In genomic region chr1:25766721-25767436, GRCh38 we compare ENCODE assay signal across 13 cellular contexts. TPM values are rescaled to one million over a fixed set of nuclear protein-coding genes. Genes with fewer than 3 reads are reported as not detected.
DNase-seq lines count a peak whose midpoint lies in the region; ATAC-seq and TF ChIP-seq lines count a peak whose summit lies in the region.
"Had no signal": no experiment of that assay in that cellular context is flagged by ENCODE, and none has a peak within 500 bp of the region (broad histone marks: within the 10 kb centered on the region; RNA-seq: fewer than 3 reads in every experiment).

No MANE protein-coding gene starts in this region.

- no peak overlapping the region for H3K4me3 ChIP-seq in naive thymus-derived CD4-positive, alpha-beta T cell (ENCODE audit: low read length)
- H3K4me3 ChIP-seq in upper lobe of left lung (no peak overlapping the region), ascending aorta (no peak overlapping the region)
- H3K4me3 ChIP-seq in effector memory CD4-positive, alpha-beta T cell (ENCODE audit: insufficient read depth, low read depth, low read length, poor library complexity, severe bottlenecking): no peak overlapping the region
- H3K4me3 ChIP-seq: tibial artery had no signal

- DNase-seq in G401 (ENCODE audit: low spot score): peak; percentile 82
- no peak for DNase-seq in naive thymus-derived CD4-positive, alpha-beta T cell
- no peak for DNase-seq in NCI-H526 treated with DMSO at 0.1 percent for 48 hours (lab: John Stamatoyannopoulos, UW)
- DNase-seq in upper lobe of left lung: no peak
- no peak for DNase-seq in ascending aorta (ENCODE audit: low spot score in 2 of 2)
- DNase-seq in effector memory CD4-positive, alpha-beta T cell: no peak
- DNase-seq: activated gamma-delta T cell treated with Interleukin-2 at 50 U/mL for 16 hours; BE2C; NCI-H2029; stimulated activated CD4-positive, alpha-beta T cell treated with anti-CD3 and anti-CD28 coated beads, Interleukin-1b, Interleukin-23, amount 100 ng/mL, for 48 hours; tibial artery had no signal

- no peak for ATAC-seq in naive thymus-derived CD4-positive, alpha-beta T cell
- ATAC-seq in upper lobe of left lung (ENCODE audit: low FRiP score in 2 of 2): no peak

- H3K4me1 ChIP-seq in naive thymus-derived CD4-positive, alpha-beta T cell (ENCODE audit: control insufficient read depth in 2 of 2, insufficient read depth in 2 of 2, low read length in 2 of 2): peaks cover 0 to 58% of the 10 kb centered on the region in 2 donors
- H3K4me1 ChIP-seq in upper lobe of left lung: peaks cover 2 to 16% (median 11%) of the 10 kb centered on the region in 4 donors
- H3K4me1 ChIP-seq in ascending aorta: peaks cover 3 to 5% of the 10 kb centered on the region in 2 donors
- H3K4me1 ChIP-seq in effector memory CD4-positive, alpha-beta T cell (ENCODE audit: control insufficient read depth, insufficient read depth, low read length, poor library complexity, severe bottlenecking): peaks cover 7% of the 10 kb centered on the region

- H3K9me3 Mint-ChIP-seq in naive thymus-derived CD4-positive, alpha-beta T cell: peaks cover 0 to 2% (median 0%) of the 10 kb centered on the region in 11 donors

- H3K4me1 Mint-ChIP-seq in naive thymus-derived CD4-positive, alpha-beta T cell: peaks cover 6 to 79% (median 57%) of the 10 kb centered on the region in 7 donors

- no peaks in the 10 kb centered on the region for H3K27me3 ChIP-seq in naive thymus-derived CD4-positive, alpha-beta T cell (ENCODE audit: control insufficient read depth in 2 of 2, insufficient read depth in 2 of 2, low read length in 2 of 2)
- H3K27me3 ChIP-seq in upper lobe of left lung: no peaks in the 10 kb centered on the region
- no peaks in the 10 kb centered on the region for H3K27me3 ChIP-seq in ascending aorta
- no peaks in the 10 kb centered on the region for H3K27me3 ChIP-seq in effector memory CD4-positive, alpha-beta T cell (replicated peaks; ENCODE audit: control insufficient read depth, insufficient read depth, low read length, poor library complexity, severe bottlenecking)
- H3K27me3 ChIP-seq: BE2C, tibial artery had no signal

- H3K36me3 Mint-ChIP-seq in naive thymus-derived CD4-positive, alpha-beta T cell: peaks cover 0 to 23% (median 15%) of the 10 kb centered on the region in 5 donors

- H3K27ac Mint-ChIP-seq in naive thymus-derived CD4-positive, alpha-beta T cell: peak overlapping the region in 8 of 9 donors; percentile 87 to 97 (median 94)

- peaks cover 0 to 23% (median 0%) of the 10 kb centered on the region in 5 donors for H3K27me3 Mint-ChIP-seq in naive thymus-derived CD4-positive, alpha-beta T cell

- WGBS in upper lobe of left lung, 2 donors: 82 to 100% methylated on average over 3 to 4 of the region's 13 CpGs

- in situ Hi-C loops in G401 (cut with HindIII; ENCODE audit: low sequenced_read_pairs): no loop called here

- intact Hi-C loops in naive thymus-derived CD4-positive, alpha-beta T cell (cut with micrococcal nuclease): loop anchor here in 1 of 2 donors (1.0 kb wide), 1 partner anchor 7 kb away; no protein-coding TSS in a partner anchor
- intact Hi-C loops in ascending aorta (cut with DNase I): no loop called here

- H3K36me3 ChIP-seq in naive thymus-derived CD4-positive, alpha-beta T cell (ENCODE audit: control insufficient read depth in 2 of 3, insufficient read depth in 3 of 3, low read length in 3 of 3): peaks cover 0 to 32% (median 0%) of the 10 kb centered on the region in 3 experiments
- H3K36me3 ChIP-seq in upper lobe of left lung: peaks cover 0 to 6% (median 1%) of the 10 kb centered on the region in 4 donors
- H3K36me3 ChIP-seq in ascending aorta: peaks cover 0 to 9% of the 10 kb centered on the region in 2 donors
- peaks cover 12% of the 10 kb centered on the region for H3K36me3 ChIP-seq in effector memory CD4-positive, alpha-beta T cell (ENCODE audit: control insufficient read depth, insufficient read depth, low read length)
- H3K36me3 ChIP-seq: BE2C had no signal

- no peak for TF ChIP-seq POLR2A in upper lobe of left lung (IDR thresholded peaks at IDR 0.05)

- POLR2A ChIA-PET in naive thymus-derived CD4-positive, alpha-beta T cell (lab: Charles Lee): interaction anchor here (1.0 to 2.0 kb wide), 5 partner anchors 8 to 35 kb away, joined by 3 to 17 read pairs (median 4); no protein-coding TSS in a partner anchor

- CTCF ChIA-PET in naive thymus-derived CD4-positive, alpha-beta T cell (lab: Charles Lee): interaction anchor here (1.4 kb wide), 1 partner anchor 41 kb away, joined by 3 read pairs; no protein-coding TSS in a partner anchor

- H3K4me3 Mint-ChIP-seq in naive thymus-derived CD4-positive, alpha-beta T cell: peak overlapping the region in 4 of 10 donors; percentile 22 to 63 (median 48)

- TF ChIP-seq EP300 in upper lobe of left lung (IDR thresholded peaks at IDR 0.05): no peak

- H3K9me3 ChIP-seq in naive thymus-derived CD4-positive, alpha-beta T cell (ENCODE audit: control insufficient read depth in 2 of 3, low read length in 3 of 3): no peaks in the 10 kb centered on the region
- H3K9me3 ChIP-seq in upper lobe of left lung (no peaks in the 10 kb centered on the region), ascending aorta (no peaks in the 10 kb centered on the region)
- H3K9me3 ChIP-seq in effector memory CD4-positive, alpha-beta T cell (ENCODE audit: control insufficient read depth, low read length): no peaks in the 10 kb centered on the region
- H3K9me3 ChIP-seq: BE2C, tibial artery had no signal

- TF ChIP-seq CTCF in C4-2B (conservative IDR thresholded peaks at IDR 0.05) (no peak), VCaP (conservative IDR thresholded peaks at IDR 0.05) (no peak), upper lobe of left lung (IDR thresholded peaks at IDR 0.05) (no peak), ascending aorta (IDR thresholded peaks at IDR 0.05) (no peak)

- H3K27ac ChIP-seq in C4-2B (peak overlapping the region; percentile 33), VCaP (peak overlapping the region; percentile 84), upper lobe of left lung (no peak overlapping the region), ascending aorta (no peak overlapping the region)
- H3K27ac ChIP-seq in naive thymus-derived CD4-positive, alpha-beta T cell (ENCODE audit: low read depth, low read length): peak overlapping the region; percentile 71
- no peak overlapping the region for H3K27ac ChIP-seq in effector memory CD4-positive, alpha-beta T cell (ENCODE audit: insufficient read depth, low read length, poor library complexity, severe bottlenecking)

RNA-seq across cellular contexts. Expression of gene SELENON, which starts 33.1 kb away (rescaled TPM):
- total RNA-seq in G401 (2014; rRNA removed; shearing (Covaris generic)): 22.8 and 31.9 TPM in 2 replicates
- total RNA-seq in naive thymus-derived CD4-positive, alpha-beta T cell: 10 to 100 TPM; 11.9 to 27.7 (median 25.8) TPM
- polyA plus RNA-seq in naive thymus-derived CD4-positive, alpha-beta T cell: 1 to 10 TPM; 2.6 to 5.6 TPM
- total RNA-seq in upper lobe of left lung (10 to 100 TPM; 22.0 to 91.1 (median 60.5) TPM), ascending aorta (208 TPM)

RNA-seq across cellular contexts. Expression of gene MTFR1L, which starts 52.9 kb away (rescaled TPM):
- total RNA-seq in G401 (2014; rRNA removed; shearing (Covaris generic)): 21.0 and 32.6 TPM in 2 replicates
- 10 to 100 TPM; 39.6 to 60.2 (median 42.3) TPM for total RNA-seq in naive thymus-derived CD4-positive, alpha-beta T cell
- 10 to 100 TPM; 42.4 to 51.2 TPM for polyA plus RNA-seq in naive thymus-derived CD4-positive, alpha-beta T cell
- total RNA-seq in upper lobe of left lung (10 to 100 TPM; 43.2 to 80.7 (median 53.6) TPM), ascending aorta (20.9 TPM)

Comparison
In these comparisons a context has a peak if more than half of its experiments do, and no peak if none do; other contexts are left out.
1. H3K27ac ChIP-seq: peak in C4-2B (single experiment), VCaP (single experiment) and naive thymus-derived CD4-positive, alpha-beta T cell (single experiment); none in upper lobe of left lung (0 of 4), ascending aorta (0 of 2) and effector memory CD4-positive, alpha-beta T cell (single experiment).